Comparison of ENCODE assay signal across 4 cellular contexts in the genomic region with DNA sequence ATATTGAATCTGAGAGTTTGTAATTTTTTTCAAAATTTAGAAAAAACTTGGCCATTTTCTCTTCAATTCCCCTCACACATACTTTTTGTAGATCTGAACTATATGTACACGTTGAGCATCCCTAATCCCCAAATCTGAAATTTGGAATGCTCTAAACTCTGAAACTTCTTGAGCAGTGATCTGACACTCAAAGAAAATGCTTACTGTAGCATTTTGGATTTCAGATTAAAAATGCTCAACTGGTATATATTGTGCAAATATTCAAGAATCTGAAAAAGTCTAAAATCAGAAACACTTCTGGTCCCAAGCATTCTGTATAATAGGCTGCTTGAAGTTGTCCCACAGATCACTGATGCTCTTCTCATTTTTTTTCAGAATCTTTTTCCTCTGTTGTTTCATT.
A peak's percentile ranks its signal among the peaks of the same experiment; 100 is the strongest.
TF ChIP-seq lines count a peak whose summit lies in the region.

No MANE protein-coding gene starts in this region.

TF ChIP-seq in HepG2, 621 proteins besides CTCF, POLR2A, EP300 and RAD21 (continues in another document):
- TF ChIP-seq MAFK (conservative IDR thresholded peaks at IDR 0.05 in 1 of 2, IDR thresholded peaks at IDR 0.05 in 1 of 2; ENCODE audit: low read length in 2 of 2): peak; percentile 71 to 90
- TF ChIP-seq POLR2AphosphoS5 (IDR thresholded peaks at IDR 0.05; ENCODE audit: low read depth, low read length): no peak
- TF ChIP-seq MAFF (IDR thresholded peaks at IDR 0.05; ENCODE audit: low read depth, low read length): peak; percentile 68
- no peak for TF ChIP-seq ZNF432 (CRISPR knock-in tag; IDR thresholded peaks at IDR 0.05; ENCODE audit: borderline replicate concordance)
- TF ChIP-seq ZBTB4 (CRISPR knock-in tag; IDR thresholded peaks at IDR 0.05; ENCODE audit: borderline replicate concordance): no peak

TF ChIP-seq in A549, 52 proteins besides CTCF, POLR2A, EP300 and RAD21:
- peak; percentile 41 for TF ChIP-seq MAFK (IDR thresholded peaks at IDR 0.05; ENCODE audit: partially characterized antibody)
- TF ChIP-seq JUNB (IDR thresholded peaks at IDR 0.05): no peak
TF ChIP-seq in A549: peak in this region for 1.

TF ChIP-seq in IMR-90, 13 proteins besides CTCF, POLR2A, EP300 and RAD21:
- no peak for TF ChIP-seq RCOR1 (IDR thresholded peaks at IDR 0.05; ENCODE audit: insufficient replicate concordance, low read length)
- peak; percentile 81 for TF ChIP-seq MAFK (IDR thresholded peaks at IDR 0.05; ENCODE audit: low read depth, low read length)

TF ChIP-seq in K562, 482 proteins besides CTCF, POLR2A, EP300 and RAD21:
- no peak for TF ChIP-seq MITF (IDR thresholded peaks at IDR 0.05)
- no peak for TF ChIP-seq NUFIP1 (IDR thresholded peaks at IDR 0.05; ENCODE audit: partially characterized antibody)
- peak; percentile 16; the same call in 1 of the 2 replicates for TF ChIP-seq C11orf30 (IDR thresholded peaks at IDR 0.05; ENCODE audit: low read depth)
- peak; percentile 31 for TF ChIP-seq MAFF (IDR thresholded peaks at IDR 0.05; ENCODE audit: low read length)
- no peak for TF ChIP-seq HNRNPUL1 (IDR thresholded peaks at IDR 0.05; ENCODE audit: low read length)
- TF ChIP-seq ZNF316 (IDR thresholded peaks at IDR 0.05): peak; percentile 46; the same call in 1 of the 2 replicates
- no peak for TF ChIP-seq BRD9 (IDR thresholded peaks at IDR 0.05; ENCODE audit: low read depth, partially characterized antibody)
- no peak for TF ChIP-seq NRF1 (conservative IDR thresholded peaks at IDR 0.05 in 1 of 2, IDR thresholded peaks at IDR 0.05 in 1 of 2)
- no peak for TF ChIP-seq MEF2A (IDR thresholded peaks at IDR 0.05; ENCODE audit: control insufficient read depth, low read depth, low read length)
- TF ChIP-seq MAFK (IDR thresholded peaks at IDR 0.05; ENCODE audit: low read length): peak; percentile 16; the same call in 1 of the 2 replicates
TF ChIP-seq in K562: peak in this region for 4.
